Comparison of ENCODE assay signal across 9 cellular contexts in the genomic region with DNA sequence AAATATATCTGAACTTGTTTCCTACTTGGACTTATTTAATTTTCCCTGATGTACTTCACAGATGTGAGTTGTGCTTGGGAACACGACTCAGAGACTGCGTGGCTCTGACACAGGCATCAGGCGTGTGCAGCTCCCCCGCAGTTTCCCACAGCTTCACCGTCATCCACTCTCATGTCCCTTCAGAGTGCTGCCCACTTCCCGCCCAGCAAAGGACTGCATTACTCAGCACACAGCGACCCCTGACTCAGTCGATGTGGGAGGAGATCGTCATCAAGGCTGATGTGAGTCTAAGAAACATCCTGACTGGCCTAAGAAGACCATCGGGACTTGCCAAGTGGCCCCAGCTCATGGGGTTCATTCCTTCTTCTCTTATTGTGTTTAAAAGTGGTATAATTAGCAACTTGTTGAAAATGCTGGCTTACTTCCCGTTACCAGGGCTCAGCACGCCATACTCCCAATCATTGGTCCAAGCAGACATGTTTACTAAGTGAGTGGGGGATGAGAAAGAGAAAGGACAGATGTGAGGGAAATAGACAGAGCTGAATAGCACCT.
A peak's percentile ranks its signal among the peaks of the same experiment; 100 is the strongest.
DNase-seq lines count a peak whose midpoint lies in the region; ATAC-seq and TF ChIP-seq lines count a peak whose summit lies in the region.
"Had no signal": no experiment of that assay in that cellular context is flagged by ENCODE, and none has a peak within 500 bp of the region (broad histone marks: within the 10 kb centered on the region; RNA-seq: fewer than 3 reads in every experiment).

No MANE protein-coding gene starts in this region.

- H2BK5ac ChIP-seq in neuronal stem cell (ENCODE audit: low read length), result no peak overlapping the region

- no peaks in the 10 kb centered on the region for H3K27me3 Mint-ChIP-seq in chondrocyte (ENCODE audit: low read depth)

- DNase-seq in AG08396 (ENCODE audit: low spot score), result peak; percentile 83
- DNase-seq in RPMI7951 (ENCODE audit: low read depth), result peak; percentile 99
- no peak for DNase-seq in chondrocyte (ENCODE audit: low spot score)
- no peak for DNase-seq in neuronal stem cell (ENCODE audit: low spot score)
- peak; percentile 26 to 73 for DNase-seq in tibial artery
- no peak for DNase-seq in SK-N-DZ (ENCODE audit: low spot score)
- DNase-seq in DMS 273 treated with DMSO at 0.1 percent for 48 hours (lab: John Stamatoyannopoulos, UW), result no peak

- H2BK120ac ChIP-seq in neuronal stem cell (ENCODE audit: low read depth, low read length), result no peak overlapping the region

- no peaks in the 10 kb centered on the region for H3K79me1 ChIP-seq in neuronal stem cell (ENCODE audit: low read depth, low read length)

- no peak overlapping the region for H2BK12ac ChIP-seq in neuronal stem cell (ENCODE audit: low read length)

- ATAC-seq in HG02763 (IDR thresholded peaks at IDR 0.05; ENCODE audit: unreplicated experiment), result no peak

- peak overlapping the region; percentile 53 for H2AFZ ChIP-seq in neuronal stem cell (ENCODE audit: low read length)

- no peak overlapping the region for H3K27ac ChIP-seq in neuronal stem cell (replicated peaks; ENCODE audit: low read length)
- H3K27ac ChIP-seq in tibial artery, result peak overlapping the region; percentile 10 to 33
- H3K27ac ChIP-seq: VCaP had no signal

- peaks cover 0 to 3% (median 0%) of the 10 kb centered on the region in 3 experiments for H3K27me3 ChIP-seq in neuronal stem cell (ENCODE audit: control insufficient read depth in 3 of 3, insufficient read depth in 3 of 3, low read depth in 1 of 3, low read length in 3 of 3)
- no peaks in the 10 kb centered on the region for H3K27me3 ChIP-seq in tibial artery

- H3K36me3 Mint-ChIP-seq in chondrocyte (ENCODE audit: low read depth), result peaks cover 2% of the 10 kb centered on the region

- intact Hi-C loops in tibial artery (cut with DNase I; ENCODE audit: low total_unique reads), result no loop called here

- no peaks in the 10 kb centered on the region for H3K9me3 Mint-ChIP-seq in chondrocyte (ENCODE audit: low read depth)

- H3K27ac Mint-ChIP-seq in chondrocyte (ENCODE audit: unreplicated experiment), result peak overlapping the region; percentile 93

- H3K36me3 ChIP-seq in neuronal stem cell (replicated peaks in 1 of 2; ENCODE audit: control insufficient read depth in 2 of 2, insufficient read depth in 2 of 2, low read length in 2 of 2), result no peaks in the 10 kb centered on the region
- H3K36me3 ChIP-seq in tibial artery, result no peaks in the 10 kb centered on the region

- peak; percentile 8 for TF ChIP-seq CTCF in chondrocyte (IDR thresholded peaks at IDR 0.05)
- no peak for TF ChIP-seq CTCF in tibial artery (IDR thresholded peaks at IDR 0.05)

- no peak overlapping the region for H3K4ac ChIP-seq in neuronal stem cell (ENCODE audit: low read length)

- H3K23ac ChIP-seq in neuronal stem cell (ENCODE audit: low read depth, low read length, poor library complexity), result peak overlapping the region; percentile 46

- no peak overlapping the region for H4K8ac ChIP-seq in neuronal stem cell (ENCODE audit: low read depth, low read length)

- H3K4me3 ChIP-seq in neuronal stem cell (ENCODE audit: low read length in 2 of 2) (no peak overlapping the region), tibial artery (no peak overlapping the region)

- peaks cover 47% of the 10 kb centered on the region for H3K4me1 Mint-ChIP-seq in chondrocyte (ENCODE audit: low read depth)

- H3K18ac ChIP-seq in neuronal stem cell (ENCODE audit: low read length), result peak overlapping the region; percentile 65

- no peak overlapping the region for H2BK15ac ChIP-seq in neuronal stem cell (ENCODE audit: low read length)

- H3K9me3 ChIP-seq in neuronal stem cell (replicated peaks in 1 of 2; ENCODE audit: control insufficient read depth in 2 of 2, insufficient read depth in 1 of 2, low read depth in 1 of 2, low read length in 2 of 2) (peaks cover 2 to 4% of the 10 kb centered on the region in 2 donors), tibial artery (no peaks in the 10 kb centered on the region)

- H3K14ac ChIP-seq in neuronal stem cell (ENCODE audit: low read length), result no peak overlapping the region

- H3K4me1 ChIP-seq in neuronal stem cell (ENCODE audit: control insufficient read depth in 2 of 2, insufficient read depth in 1 of 2, low read depth in 1 of 2, low read length in 2 of 2) (peaks cover 0 to 4% of the 10 kb centered on the region in 2 donors), tibial artery (peaks cover 0 to 17% (median 3%) of the 10 kb centered on the region in 4 donors)

- H2AK5ac ChIP-seq in neuronal stem cell (ENCODE audit: low read depth, low read length), result no peak overlapping the region

- H4K91ac ChIP-seq in neuronal stem cell (ENCODE audit: low read depth, low read length, poor library complexity), result no peak overlapping the region

- peak overlapping the region; percentile 39 for H3K4me3 Mint-ChIP-seq in chondrocyte (ENCODE audit: unreplicated experiment)

- H3K9ac ChIP-seq in neuronal stem cell (ENCODE audit: low read depth, low read length, poor library complexity), result no peak overlapping the region

- no CpG with 5 or more reads among the region's 12 CpGs for WGBS in neuronal stem cell (ENCODE audit: extremely low coverage in 2 of 2, insufficient read length in 2 of 2, insufficient replicate concordance in 1 of 2), 2 donors

- no peak overlapping the region for H3K4me2 ChIP-seq in neuronal stem cell (ENCODE audit: insufficient read depth, low read length, poor library complexity, severe bottlenecking)

Comparison
In these comparisons a context has a peak if more than half of its experiments do, and no peak if none do; other contexts are left out.
1. DNase-seq: peak in AG08396 (single experiment), RPMI7951 (single experiment) and tibial artery (2 of 2); none in chondrocyte (single experiment), neuronal stem cell (single experiment), SK-N-DZ (single experiment) and DMS 273 treated with DMSO at 0.1 percent for 48 hours (single experiment).